Comparison of ENCODE assay signal across 18 cellular contexts in the genomic region with DNA sequence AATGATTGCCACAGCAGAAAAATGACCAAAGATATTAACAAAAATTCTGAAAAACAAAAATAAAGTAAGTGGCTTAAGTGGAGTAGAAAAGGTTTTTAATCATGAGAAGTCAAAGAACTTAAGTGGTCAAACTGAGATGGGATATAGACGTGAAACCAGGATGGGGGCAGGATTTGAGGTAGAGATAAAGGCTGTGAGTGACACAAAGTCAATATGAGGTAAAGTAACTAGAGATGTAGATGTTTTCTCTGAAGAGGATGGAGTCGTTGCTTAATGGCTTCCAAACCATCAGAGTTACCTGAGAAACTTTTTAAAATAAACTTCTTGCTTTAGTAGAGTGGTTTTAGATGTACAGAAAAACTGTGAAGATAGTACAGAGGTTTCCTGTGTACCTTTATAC. TPM values are rescaled to one million over a fixed set of nuclear protein-coding genes. Genes with fewer than 3 reads are reported as not detected.
DNase-seq lines count a peak whose midpoint lies in the region; ATAC-seq, FAIRE-seq and TF ChIP-seq lines count a peak whose summit lies in the region.
"Had no signal": no experiment of that assay in that cellular context is flagged by ENCODE, and none has a peak within 500 bp of the region (broad histone marks: within the 10 kb centered on the region; RNA-seq: fewer than 3 reads in every experiment).

No MANE protein-coding gene starts in this region.

- DNase-seq in activated T-cell treated with anti-CD3 and anti-CD28 coated beads, Interleukin-2, amount 50 U/mL, for 72 hours: no peak
- DNase-seq in activated T-cell treated with anti-CD3 and anti-CD28 coated beads for 4 hours (no peak), D721Med (ENCODE audit: insufficient read length, low spot score) (no peak), natural killer cell (no peak), midbrain (lab: John Stamatoyannopoulos, UW) (no peak), GM10248 (ENCODE audit: extremely low spot score) (no peak)
- DNase-seq in activated naive CD8-positive, alpha-beta T cell treated with anti-CD3 and anti-CD28 coated beads for 36 hours: no peak
- DNase-seq: Caco-2, DMS53, HCEC 1CT, NCI-H1436, NCI-H2029, NCI-H2171, NCI-H446, NCI-H69, RPMI8226, SIG-M5 had no signal

- no peaks in the 10 kb centered on the region for H3K27me3 Mint-ChIP-seq in activated T-cell treated with anti-CD3 and anti-CD28 coated beads, Interleukin-2, amount 50 U/mL, for 72 hours (ENCODE audit: low read depth)
- H3K27me3 Mint-ChIP-seq in activated naive CD8-positive, alpha-beta T cell treated with anti-CD3 and anti-CD28 coated beads for 36 hours: no peaks in the 10 kb centered on the region
- no peaks in the 10 kb centered on the region for H3K27me3 Mint-ChIP-seq in natural killer cell (ENCODE audit: low read depth in 2 of 2)

- peaks cover 66% of the 10 kb centered on the region for H3K4me1 Mint-ChIP-seq in activated T-cell treated with anti-CD3 and anti-CD28 coated beads, Interleukin-2, amount 50 U/mL, for 72 hours (ENCODE audit: low read depth)
- peaks cover 55% of the 10 kb centered on the region for H3K4me1 Mint-ChIP-seq in activated naive CD8-positive, alpha-beta T cell treated with anti-CD3 and anti-CD28 coated beads for 36 hours
- peaks cover 70 to 74% of the 10 kb centered on the region in 2 donors for H3K4me1 Mint-ChIP-seq in natural killer cell

- H3K36me3 Mint-ChIP-seq in activated T-cell treated with anti-CD3 and anti-CD28 coated beads, Interleukin-2, amount 50 U/mL, for 72 hours (ENCODE audit: insufficient read depth in 2 of 2): peaks cover 19 to 25% of the 10 kb centered on the region in 2 donors
- H3K36me3 Mint-ChIP-seq in activated naive CD8-positive, alpha-beta T cell treated with anti-CD3 and anti-CD28 coated beads for 36 hours: peaks cover 49% of the 10 kb centered on the region
- no peaks in the 10 kb centered on the region for H3K36me3 Mint-ChIP-seq in natural killer cell

- FAIRE-seq in D721Med (lab: Jason Lieb, UNC): peak; percentile 76

- CTCF ChIA-PET in GM10248 (lab: Yijun Ruan, JAX): no interaction called here

- H3K4me3 Mint-ChIP-seq in activated T-cell treated with anti-CD3 and anti-CD28 coated beads, Interleukin-2, amount 50 U/mL, for 72 hours: peak overlapping the region in 1 of 2 donors; percentile 44
- no peak overlapping the region for H3K4me3 Mint-ChIP-seq in activated naive CD8-positive, alpha-beta T cell treated with anti-CD3 and anti-CD28 coated beads for 36 hours
- H3K4me3 Mint-ChIP-seq in natural killer cell: peak overlapping the region; percentile 0

- H3K27ac Mint-ChIP-seq in activated T-cell treated with anti-CD3 and anti-CD28 coated beads, Interleukin-2, amount 50 U/mL, for 72 hours: peak overlapping the region; percentile 91
- H3K27ac Mint-ChIP-seq in activated naive CD8-positive, alpha-beta T cell treated with anti-CD3 and anti-CD28 coated beads for 36 hours: peak overlapping the region; percentile 4
- peak overlapping the region; percentile 44 to 56 for H3K27ac Mint-ChIP-seq in natural killer cell

- TF ChIP-seq CTCF in D721Med (IDR thresholded peaks at IDR 0.05; ENCODE audit: insufficient read depth, missing control alignments) (no peak), natural killer cell (IDR thresholded peaks at IDR 0.05) (no peak), GM10248 (IDR thresholded peaks at IDR 0.05; ENCODE audit: control extremely low read depth, extremely low read depth, low read depth, missing control alignments) (no peak)

- no peak for ATAC-seq in activated T-cell treated with anti-CD3 and anti-CD28 coated beads, Interleukin-2, amount 50 U/mL, for 72 hours (replicated peaks in 1 of 2)
- ATAC-seq in natural killer cell (no peak), GM19328 (IDR thresholded peaks at IDR 0.05; ENCODE audit: unreplicated experiment) (no peak)

- POLR2A ChIA-PET in GM10248 (lab: Yijun Ruan, JAX): no interaction called here

- intact Hi-C loops in natural killer cell (cut with micrococcal nuclease): no loop called here

- peaks cover 2% of the 10 kb centered on the region in 2 donors for H3K9me3 Mint-ChIP-seq in activated T-cell treated with anti-CD3 and anti-CD28 coated beads, Interleukin-2, amount 50 U/mL, for 72 hours
- peaks cover 10% of the 10 kb centered on the region for H3K9me3 Mint-ChIP-seq in activated naive CD8-positive, alpha-beta T cell treated with anti-CD3 and anti-CD28 coated beads for 36 hours
- H3K9me3 Mint-ChIP-seq in natural killer cell: no peaks in the 10 kb centered on the region

RNA-seq across cellular contexts. Expression of a gene that starts 21.2 kb away (rescaled TPM):
- 100 to 1,000 TPM in 1 of 2 donors, 10 to 100 TPM in 1; 84.4 to 123 TPM for total RNA-seq in activated T-cell treated with anti-CD3 and anti-CD28 coated beads, Interleukin-2, amount 50 U/mL, for 72 hours
- 10 to 100 TPM; 33.1 to 33.9 TPM for total RNA-seq in activated naive CD8-positive, alpha-beta T cell treated with anti-CD3 and anti-CD28 coated beads for 36 hours
- 100 to 1,000 TPM; 136 to 148 (median 141) TPM for total RNA-seq in natural killer cell

RNA-seq across cellular contexts. Expression of a gene that starts 55.3 kb away (rescaled TPM):
- 100 to 1,000 TPM; 394 to 497 TPM for total RNA-seq in activated T-cell treated with anti-CD3 and anti-CD28 coated beads, Interleukin-2, amount 50 U/mL, for 72 hours
- total RNA-seq in activated naive CD8-positive, alpha-beta T cell treated with anti-CD3 and anti-CD28 coated beads for 36 hours: 100 to 1,000 TPM; 302 to 307 TPM
- total RNA-seq in natural killer cell: 100 to 1,000 TPM; 137 to 188 (median 154) TPM

Comparison
In these comparisons a context has a peak if more than half of its experiments do, and no peak if none do; other contexts are left out.
1. H3K27ac Mint-ChIP-seq: peak in every context shown above with its lines; median percentile 91 in activated T-cell treated with anti-CD3 and anti-CD28 coated beads, Interleukin-2, amount 50 U/mL, for 72 hours; 50 in natural killer cell; 4 in activated naive CD8-positive, alpha-beta T cell treated with anti-CD3 and anti-CD28 coated beads for 36 hours.